Comparison of ENCODE assay signal across 13 cellular contexts in genomic region chr1:212498243-212498642, GRCh38.
DNase-seq lines count a peak whose midpoint lies in the region; TF ChIP-seq lines count a peak whose summit lies in the region.
"Had no signal": no experiment of that assay in that cellular context is flagged by ENCODE, and none has a peak within 500 bp of the region (broad histone marks: within the 10 kb centered on the region; RNA-seq: fewer than 3 reads in every experiment).

No MANE protein-coding gene starts in this region.

- intact Hi-C loops in Caco-2 (cut with micrococcal nuclease; ENCODE audit: unreplicated experiment): no loop called here

- H3K9me3 Mint-ChIP-seq in Caco-2 (ENCODE audit: unreplicated experiment): no peaks in the 10 kb centered on the region
- H3K9me3 Mint-ChIP-seq: activated T-helper 1 cell treated with anti-CD3 and anti-CD28 coated beads, Interleukin-12 subunit alpha, Interleukin-12 subunit beta, Interleukin-2, Interleukin-4 antibody, amounts not matched to agents 30 ng/mL and 10 ng/mL and 1 ng/mL, durations not matched to agents 14 hours and 24 hours and 36 hours had no signal

- no peaks in the 10 kb centered on the region for H3K36me3 ChIP-seq in trophoblast cell (ENCODE audit: control insufficient read depth in 1 of 2, insufficient read depth in 2 of 2, low read length in 2 of 2)
- H3K36me3 ChIP-seq in Caco-2 (ENCODE audit: control insufficient read depth, insufficient read depth, low read length): no peaks in the 10 kb centered on the region
- H3K36me3 ChIP-seq: tibial artery, WERI-Rb-1 had no signal

- H3K27ac Mint-ChIP-seq in Caco-2 (ENCODE audit: unreplicated experiment): no peak overlapping the region
- H3K27ac Mint-ChIP-seq: activated T-helper 1 cell treated with anti-CD3 and anti-CD28 coated beads, Interleukin-12 subunit alpha, Interleukin-12 subunit beta, Interleukin-2, Interleukin-4 antibody, amounts not matched to agents 30 ng/mL and 10 ng/mL and 1 ng/mL, durations not matched to agents 14 hours and 24 hours and 36 hours had no signal

- H3K9me3 ChIP-seq in trophoblast cell (ENCODE audit: insufficient read depth, low read depth, low read length) (peaks cover 2% of the 10 kb centered on the region), Caco-2 (no peaks in the 10 kb centered on the region)
- H3K9me3 ChIP-seq: tibial artery had no signal

- no peak overlapping the region for H3K4me3 Mint-ChIP-seq in Caco-2 (ENCODE audit: unreplicated experiment)
- H3K4me3 Mint-ChIP-seq: activated T-helper 1 cell treated with anti-CD3 and anti-CD28 coated beads, Interleukin-12 subunit alpha, Interleukin-12 subunit beta, Interleukin-2, Interleukin-4 antibody, amounts not matched to agents 30 ng/mL and 10 ng/mL and 1 ng/mL, durations not matched to agents 14 hours and 24 hours and 36 hours had no signal

- TF ChIP-seq POLR2A in NB4 (IDR thresholded peaks at IDR 0.05; ENCODE audit: extremely low read depth, insufficient read length): no peak

- CTCF ChIA-PET in Caco-2 (lab: Charles Lee): interaction anchor here (1.4 to 1.7 kb wide), 2 partner anchors 10 to 42 kb away, joined by 3 to 4 read pairs; no protein-coding TSS in a partner anchor

- POLR2A ChIA-PET in Caco-2 (lab: Charles Lee): interaction anchor here (1.3 kb wide), 1 partner anchor 110 kb away, joined by 3 read pairs; the partner anchor contains the start of gene ATF3

- no peak overlapping the region for H2BK12ac ChIP-seq in trophoblast cell (ENCODE audit: low read length)

- no peak overlapping the region for H3K27ac ChIP-seq in trophoblast cell (ENCODE audit: low read depth, low read length)
- H3K27ac ChIP-seq: tibial artery, WERI-Rb-1 had no signal

- H2BK5ac ChIP-seq in trophoblast cell (ENCODE audit: low read depth, low read length, poor library complexity): no peak overlapping the region

- H4K12ac ChIP-seq in trophoblast cell (ENCODE audit: low read depth, low read length): no peak overlapping the region

- no peak overlapping the region for H4K8ac ChIP-seq in trophoblast cell (ENCODE audit: low read depth, low read length)

- no peak for TF ChIP-seq CTCF in NB4 (IDR thresholded peaks at IDR 0.05; ENCODE audit: low read depth, low read length)
- TF ChIP-seq CTCF in GM13976 (IDR thresholded peaks at IDR 0.05; ENCODE audit: borderline replicate concordance, control extremely low read depth, extremely low read depth, insufficient read depth, missing control alignments): no peak
- TF ChIP-seq CTCF in Caco-2 (IDR thresholded peaks at IDR 0.05; ENCODE audit: insufficient read depth in 1 of 2, low read depth in 1 of 2, low read length in 1 of 2, severe bottlenecking in 1 of 2, unreplicated experiment in 1 of 2): no peak

- no peak overlapping the region for H2BK120ac ChIP-seq in trophoblast cell (ENCODE audit: insufficient read depth, low read length, poor library complexity)

- no peak overlapping the region for H3K4me3 ChIP-seq in NB4 (ENCODE audit: low read depth, low read length)
- no peak overlapping the region for H3K4me3 ChIP-seq in trophoblast cell (ENCODE audit: low read depth, low read length)
- no peak overlapping the region for H3K4me3 ChIP-seq in Caco-2 (ENCODE audit: low read depth, low read length)
- H3K4me3 ChIP-seq: tibial artery had no signal

- peaks cover 3% of the 10 kb centered on the region for H3K79me1 ChIP-seq in trophoblast cell (ENCODE audit: low read length)

- no peak overlapping the region for H3K9ac ChIP-seq in trophoblast cell (ENCODE audit: low read length)

- H3K23ac ChIP-seq in trophoblast cell (ENCODE audit: low read length): no peak overlapping the region

- H3K4me1 Mint-ChIP-seq in Caco-2 (ENCODE audit: low read depth, unreplicated experiment): peaks cover 7% of the 10 kb centered on the region

- WGBS in trophoblast cell (ENCODE audit: extremely low coverage, insufficient coverage, insufficient read length): no CpG with 5 or more reads among the region's 4 CpGs

- in situ Hi-C loops in GM13976 (cut with MboI; ENCODE audit: low sequenced_read_pairs, unreplicated experiment): no loop called here

- DNase-seq in EL (peak; percentile 72), NB4 (ENCODE audit: low read depth) (peak; percentile 44), dedifferentiated amniotic fluid mesenchymal stem cell (ENCODE audit: extremely low spot score) (peak; percentile 52), trophoblast cell (peak; percentile 19 to 40), GM13976 (ENCODE audit: low spot score) (no peak), Caco-2 (no peak)
- DNase-seq in stimulated activated CD8-positive, alpha-beta memory T cell treated with anti-CD3 and anti-CD28 coated beads, Interleukin-4, amount 100 ng/mL, for 48 hours: no peak
- DNase-seq in stimulated activated naive CD4-positive, alpha-beta T cell treated with Interleukin-2 at 50 U/mL for 16 hours (lab: John Stamatoyannopoulos, UW): no peak
- DNase-seq: dermis blood vessel endothelial cell, Kasumi-1, tibial artery, WERI-Rb-1 had no signal

- no peak overlapping the region for H2AK5ac ChIP-seq in trophoblast cell (ENCODE audit: low read length)

- no peak overlapping the region for H3K4me2 ChIP-seq in trophoblast cell (ENCODE audit: low read length)

- H3K79me2 ChIP-seq in trophoblast cell (ENCODE audit: control insufficient read depth, insufficient read depth, low read length, poor library complexity): no peaks in the 10 kb centered on the region

- no peak overlapping the region for H2AFZ ChIP-seq in trophoblast cell (ENCODE audit: insufficient read depth, low read length, poor library complexity)

- H3K14ac ChIP-seq in trophoblast cell (ENCODE audit: low read length): no peak overlapping the region

- H3K27me3 Mint-ChIP-seq in Caco-2 (ENCODE audit: insufficient read depth, unreplicated experiment): no peaks in the 10 kb centered on the region

- no peak overlapping the region for H4K91ac ChIP-seq in trophoblast cell (ENCODE audit: low read depth, low read length)

- no peaks in the 10 kb centered on the region for H3K4me1 ChIP-seq in trophoblast cell (ENCODE audit: control insufficient read depth in 1 of 2, insufficient read depth in 2 of 2, low read length in 2 of 2)
- peaks cover 5% of the 10 kb centered on the region for H3K4me1 ChIP-seq in Caco-2

- no peaks in the 10 kb centered on the region for H3K36me3 Mint-ChIP-seq in Caco-2 (ENCODE audit: insufficient read depth, unreplicated experiment)

- no TSS peak for BruUV-seq in Caco-2 (replicated peaks; lab: Mats Ljungman, UMichigan)

- H3K4ac ChIP-seq in trophoblast cell (ENCODE audit: low read depth, low read length): no peak overlapping the region

- H3K27me3 ChIP-seq in trophoblast cell (ENCODE audit: insufficient read depth, low read length) (no peaks in the 10 kb centered on the region), Caco-2 (replicated peaks; ENCODE audit: control insufficient read depth, insufficient read depth, low read length) (no peaks in the 10 kb centered on the region)
- H3K27me3 ChIP-seq: tibial artery had no signal

- H3K18ac ChIP-seq in trophoblast cell (ENCODE audit: low read length): no peak overlapping the region

Comparison
In these comparisons a context has a peak if more than half of its experiments do, and no peak if none do; other contexts are left out.
1. DNase-seq: peak in EL (single experiment), NB4 (single experiment), dedifferentiated amniotic fluid mesenchymal stem cell (single experiment) and trophoblast cell (2 of 2); none in GM13976 (single experiment), stimulated activated CD8-positive, alpha-beta memory T cell treated with anti-CD3 and anti-CD28 coated beads, Interleukin-4, amount 100 ng/mL, for 48 hours (single experiment), stimulated activated naive CD4-positive, alpha-beta T cell treated with Interleukin-2 at 50 U/mL for 16 hours (single experiment) and Caco-2 (0 of 2).